ENCODE assay signal across 20 cellular contexts in the genomic region with DNA sequence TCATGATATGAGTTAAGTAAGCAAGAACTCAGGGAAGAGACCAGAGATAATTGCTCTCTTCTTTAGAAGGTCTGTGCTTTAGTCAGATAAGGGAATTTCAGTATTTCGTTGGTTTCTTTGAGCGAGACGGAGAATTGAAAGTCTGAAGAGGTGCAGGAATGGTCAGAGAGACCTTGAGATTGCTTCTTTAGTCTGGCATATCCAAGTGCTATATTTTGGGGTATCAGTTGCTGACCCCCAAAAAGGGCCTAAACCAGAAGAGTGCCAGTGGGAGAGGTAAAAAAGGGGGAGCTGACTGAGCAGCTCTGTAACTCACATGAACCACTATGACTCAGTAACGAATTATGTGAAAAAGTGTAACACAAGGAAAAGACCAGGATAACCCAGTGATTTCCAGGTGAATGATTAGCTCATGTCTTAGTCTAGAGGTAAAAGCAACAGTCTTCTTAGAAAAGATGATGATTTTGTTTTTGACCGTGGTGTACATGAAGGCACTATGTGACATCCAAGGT.
"Had no signal": no experiment of that assay in that cellular context is flagged by ENCODE, and none has a peak within 500 bp of the region (broad histone marks: within the 10 kb centered on the region; RNA-seq: fewer than 3 reads in every experiment).

No MANE protein-coding gene starts in this region.

- H3K36me3 ChIP-seq: MG63, SJCRH30 had no signal

- H3K9me3 ChIP-seq: MG63, SJCRH30 had no signal

- H3K27ac ChIP-seq: HL-60, SJCRH30 had no signal

- H3K4me3 ChIP-seq: MG63, SJCRH30 had no signal

- H3K4me1 ChIP-seq: SJCRH30 had no signal

- DNase-seq: IMR-90, Karpas-422, KG1, MG63, NCI-H1092, NCI-H1105 treated with DMSO at 0.1 percent for 48 hours, NCI-H1417 treated with DMSO at 0.1 percent for 48 hours, NCI-H187, NCI-H2029, NCI-H2171 treated with DMSO at 0.1 percent for 48 hours, NCI-H345, NCI-H446 treated with DMSO at 0.1 percent for 48 hours, NCI-H510A treated with DMSO at 0.1 percent for 48 hours, NCI-H526, NCI-H748 treated with DMSO at 0.1 percent for 48 hours, PC-3, SHP77 treated with DMSO at 0.1 percent for 48 hours, SJCRH30 had no signal

- H3K27me3 ChIP-seq: MG63, SJCRH30 had no signal

- FAIRE-seq: HTR-8/SVneo had no signal
